In genomic region chr10:83142074-83142563, GRCh38 we compare ENCODE assay signal across 25 cellular contexts.
"Had no signal": no experiment of that assay in that cellular context is flagged by ENCODE, and none has a peak within 500 bp of the region (broad histone marks: within the 10 kb centered on the region; RNA-seq: fewer than 3 reads in every experiment).

No MANE protein-coding gene starts in this region.

- H3K9me3 ChIP-seq: body of pancreas, colonic mucosa, gastrocnemius medialis, tibial nerve had no signal

- H3K4me1 Mint-ChIP-seq: memory B cell; naive thymus-derived CD8-positive, alpha-beta T cell had no signal

- H3K4me3 ChIP-seq: body of pancreas, cardiac muscle cell, colonic mucosa, gastrocnemius medialis, tibial nerve had no signal

- H3K27me3 ChIP-seq: body of pancreas, cardiac muscle cell, colonic mucosa, gastrocnemius medialis, tibial nerve had no signal

- H3K36me3 ChIP-seq: cardiac muscle cell, colonic mucosa, gastrocnemius medialis, tibial nerve had no signal

- H3K4me3 Mint-ChIP-seq: activated CD8-positive, alpha-beta T cell treated with anti-CD3 and anti-CD28 coated beads for 36 hours; memory B cell; naive thymus-derived CD8-positive, alpha-beta T cell; T-helper 1 cell treated with Interleukin-12 subunit alpha and Interleukin-12 subunit beta and Interleukin-4 antibody, amounts not matched to agents 30 μg/mL and 1 μg/mL, for 36 hours had no signal

- H3K4me1 ChIP-seq: body of pancreas, colonic mucosa, gastrocnemius medialis, tibial nerve had no signal

- H3K9me3 Mint-ChIP-seq: activated CD8-positive, alpha-beta T cell treated with anti-CD3 and anti-CD28 coated beads for 36 hours; T-helper 1 cell treated with Interleukin-12 subunit alpha and Interleukin-12 subunit beta and Interleukin-4 antibody, amounts not matched to agents 30 μg/mL and 1 μg/mL, for 36 hours had no signal

- H3K36me3 Mint-ChIP-seq: memory B cell; naive thymus-derived CD8-positive, alpha-beta T cell had no signal

- H3K27ac Mint-ChIP-seq: activated CD8-positive, alpha-beta T cell treated with anti-CD3 and anti-CD28 coated beads for 36 hours; activated naive CD4-positive, alpha-beta T cell treated with anti-CD3 and anti-CD28 coated beads, Interleukin-2, amount 50 U/mL, for 72 hours; memory B cell; naive thymus-derived CD8-positive, alpha-beta T cell; T-helper 1 cell treated with Interleukin-12 subunit alpha and Interleukin-12 subunit beta and Interleukin-4 antibody, amounts not matched to agents 30 μg/mL and 1 μg/mL, for 36 hours had no signal

- H3K27me3 Mint-ChIP-seq: activated CD8-positive, alpha-beta T cell treated with anti-CD3 and anti-CD28 coated beads for 36 hours; memory B cell; naive thymus-derived CD8-positive, alpha-beta T cell had no signal

- H3K27ac ChIP-seq: body of pancreas, cardiac muscle cell, colonic mucosa, gastrocnemius medialis, tibial nerve had no signal

- DNase-seq: activated CD4-positive, alpha-beta T cell treated with anti-CD3 and anti-CD28 coated beads, Interleukin-2, amount 50 U/mL, for 1 hour; activated CD4-positive, CD25-positive, alpha-beta regulatory T cell treated with anti-CD3 and anti-CD28 coated beads, Interleukin-2, amount 50 U/mL, for 72 hours; activated CD8-positive, alpha-beta T cell treated with anti-CD3 and anti-CD28 coated beads for 36 hours; activated naive CD4-positive, alpha-beta T cell; activated T-cell treated with anti-CD3 and anti-CD28 coated beads, Interleukin-2, amount 50 U/mL, for 48 hours; aorta; body of pancreas; cerebellar nuclear complex; colonic mucosa; effector memory CD4-positive, alpha-beta T cell; gastrocnemius medialis; head of caudate nucleus; hippocampal formation; kidney; left colon; naive thymus-derived CD8-positive, alpha-beta T cell; right cardiac atrium; stimulated activated CD4-positive, alpha-beta T cell treated with anti-CD3 and anti-CD28 coated beads, Interleukin-15, amount 100 ng/mL, for 24 hours; stimulated activated naive CD4-positive, alpha-beta T cell treated with Interleukin-2 at 50 U/mL for 16 hours; T1000 had no signal
